9 cellular contexts compared by ENCODE assay signal in genomic region chr1:41537788-41538351, GRCh38. TPM values are rescaled to one million over a fixed set of nuclear protein-coding genes. Genes with fewer than 3 reads are reported as not detected.
DNase-seq lines count a peak whose midpoint lies in the region; ATAC-seq and TF ChIP-seq lines count a peak whose summit lies in the region.
"Had no signal": no experiment of that assay in that cellular context is flagged by ENCODE, and none has a peak within 500 bp of the region (broad histone marks: within the 10 kb centered on the region; RNA-seq: fewer than 3 reads in every experiment).

No MANE protein-coding gene starts in this region.

- peaks cover 39% of the 10 kb centered on the region for H3K4me1 Mint-ChIP-seq in brain
- no peaks in the 10 kb centered on the region for H3K4me1 Mint-ChIP-seq in activated CD8-positive, alpha-beta T cell treated with anti-CD3 and anti-CD28 coated beads for 36 hours (ENCODE audit: low read depth)

- H3K4me3 Mint-ChIP-seq in brain, result no peak overlapping the region
- no peak overlapping the region for H3K4me3 Mint-ChIP-seq in activated CD8-positive, alpha-beta T cell treated with anti-CD3 and anti-CD28 coated beads for 36 hours
- H3K4me3 Mint-ChIP-seq: immature natural killer cell had no signal

- intact Hi-C loops in activated CD8-positive, alpha-beta T cell treated with anti-CD3 and anti-CD28 coated beads for 36 hours (cut with micrococcal nuclease), result no loop called here

- peaks cover 10% of the 10 kb centered on the region for H3K27me3 Mint-ChIP-seq in brain
- no peaks in the 10 kb centered on the region for H3K27me3 Mint-ChIP-seq in activated CD8-positive, alpha-beta T cell treated with anti-CD3 and anti-CD28 coated beads for 36 hours

- CTCF ChIA-PET in activated CD8-positive, alpha-beta T cell treated with anti-CD3 and anti-CD28 coated beads for 36 hours (lab: Charles Lee), result interaction anchor here (1.7 kb wide), 1 partner anchor 16 kb away, joined by 4 read pairs; no protein-coding TSS in a partner anchor

- no peak for TF ChIP-seq CTCF in brain (conservative IDR thresholded peaks at IDR 0.05)
- no peak for TF ChIP-seq CTCF in activated CD8-positive, alpha-beta T cell treated with anti-CD3 and anti-CD28 coated beads for 36 hours (IDR thresholded peaks at IDR 0.05)

- H3K36me3 Mint-ChIP-seq in brain, result no peaks in the 10 kb centered on the region
- peaks cover 40% of the 10 kb centered on the region for H3K36me3 Mint-ChIP-seq in activated CD8-positive, alpha-beta T cell treated with anti-CD3 and anti-CD28 coated beads for 36 hours (ENCODE audit: low read depth)

- POLR2A ChIA-PET in activated CD8-positive, alpha-beta T cell treated with anti-CD3 and anti-CD28 coated beads for 36 hours (lab: Charles Lee), result no interaction called here

- DNase-seq in COLO668 (lab: John Stamatoyannopoulos, UW; ENCODE audit: unreplicated experiment), result peak; percentile 67
- DNase-seq in NCI-H187 (lab: John Stamatoyannopoulos, UW), result peak; percentile 47 to 72
- DNase-seq in mesenteric fat pad (ENCODE audit: low spot score), result peak; percentile 76
- no peak for DNase-seq in activated CD8-positive, alpha-beta T cell treated with anti-CD3 and anti-CD28 coated beads for 36 hours
- DNase-seq in activated T-cell treated with anti-CD3 and anti-CD28 coated beads, Interleukin-2, amount 50 U/mL, for 1 hour, result no peak
- DNase-seq: immature natural killer cell had no signal

- H3K27ac Mint-ChIP-seq in brain, result peak overlapping the region in 3 of 5 experiments; percentile 3 to 70 (median 59)
- H3K27ac Mint-ChIP-seq in activated CD8-positive, alpha-beta T cell treated with anti-CD3 and anti-CD28 coated beads for 36 hours, result no peak overlapping the region
- H3K27ac Mint-ChIP-seq: immature natural killer cell had no signal

- no peaks in the 10 kb centered on the region for H3K9me3 Mint-ChIP-seq in brain
- H3K9me3 Mint-ChIP-seq in activated CD8-positive, alpha-beta T cell treated with anti-CD3 and anti-CD28 coated beads for 36 hours, result no peaks in the 10 kb centered on the region
- H3K9me3 Mint-ChIP-seq: immature natural killer cell had no signal

- no peak for ATAC-seq in activated CD8-positive, alpha-beta T cell treated with anti-CD3 and anti-CD28 coated beads for 36 hours
- no peak for ATAC-seq in GM19023 (IDR thresholded peaks at IDR 0.05; ENCODE audit: unreplicated experiment)
- ATAC-seq in HG03378 (IDR thresholded peaks at IDR 0.05; ENCODE audit: unreplicated experiment), result no peak

RNA-seq across cellular contexts. Expression of gene EDN2, which starts 53.4 kb away (rescaled TPM):
- polyA plus RNA-seq in brain (ENCODE audit: insufficient read depth, low read depth, low replicate concordance), result not detected
- total RNA-seq in mesenteric fat pad, result not detected
- total RNA-seq in activated CD8-positive, alpha-beta T cell treated with anti-CD3 and anti-CD28 coated beads for 36 hours, result not detected
- polyA plus RNA-seq: immature natural killer cell had no signal

Comparison
In these comparisons a context has a peak if more than half of its experiments do, and no peak if none do; other contexts are left out.
1. DNase-seq: peak in COLO668 (single experiment), NCI-H187 (2 of 2) and mesenteric fat pad (single experiment); none in activated CD8-positive, alpha-beta T cell treated with anti-CD3 and anti-CD28 coated beads for 36 hours (single experiment) and activated T-cell treated with anti-CD3 and anti-CD28 coated beads, Interleukin-2, amount 50 U/mL, for 1 hour (single experiment).